Comparison of ENCODE assay signal across 1 cellular context in the genomic region with DNA sequence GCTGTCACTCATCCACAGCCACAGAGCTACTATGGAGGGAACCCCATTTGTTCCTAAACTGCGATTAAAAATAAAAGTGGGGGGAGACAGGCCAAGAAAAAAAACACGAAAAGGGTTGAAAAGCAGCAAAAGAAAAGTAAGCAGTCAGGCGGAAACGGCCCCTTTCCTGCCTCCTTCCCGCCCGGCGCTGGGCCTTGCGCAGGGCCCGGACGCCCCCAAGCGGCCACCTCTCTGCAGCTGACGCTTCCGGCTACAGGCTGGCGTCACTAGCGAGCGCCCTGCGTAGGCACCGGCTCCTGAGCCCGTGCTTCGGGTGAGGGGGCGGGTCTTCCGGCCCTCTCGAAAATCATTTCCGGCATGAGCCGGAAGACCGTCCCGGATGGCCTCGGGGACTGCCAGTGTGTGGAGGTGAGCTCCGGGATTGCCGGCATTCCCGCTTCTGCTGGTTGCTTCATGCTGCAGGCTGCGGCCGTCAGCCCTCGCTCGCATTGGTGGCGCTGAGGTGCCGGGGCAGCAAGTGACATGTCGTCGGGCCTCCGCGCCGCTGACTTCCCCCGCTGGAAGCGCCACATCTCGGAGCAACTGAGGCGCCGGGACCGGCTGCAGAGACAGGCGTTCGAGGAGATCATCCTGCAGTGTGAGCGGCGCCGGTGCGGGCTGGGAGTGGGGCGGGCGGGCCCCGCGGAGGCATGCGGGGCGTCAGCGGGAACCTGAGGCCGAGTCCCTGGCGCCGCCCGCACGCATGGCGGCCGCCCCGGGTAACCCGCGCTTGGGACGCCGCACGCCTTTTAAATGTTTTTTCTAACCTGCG.
TF ChIP-seq lines count a peak whose summit lies in the region.

A gene (plus strand): TSS at position 368 of the 811 bp plus-strand sequence. CDS start 155 bp downstream, at position 523.

TF ChIP-seq in K562, 482 proteins besides CTCF, POLR2A, EP300 and RAD21 (continued from another document and continues in another):
- TF ChIP-seq, protein P1, sequence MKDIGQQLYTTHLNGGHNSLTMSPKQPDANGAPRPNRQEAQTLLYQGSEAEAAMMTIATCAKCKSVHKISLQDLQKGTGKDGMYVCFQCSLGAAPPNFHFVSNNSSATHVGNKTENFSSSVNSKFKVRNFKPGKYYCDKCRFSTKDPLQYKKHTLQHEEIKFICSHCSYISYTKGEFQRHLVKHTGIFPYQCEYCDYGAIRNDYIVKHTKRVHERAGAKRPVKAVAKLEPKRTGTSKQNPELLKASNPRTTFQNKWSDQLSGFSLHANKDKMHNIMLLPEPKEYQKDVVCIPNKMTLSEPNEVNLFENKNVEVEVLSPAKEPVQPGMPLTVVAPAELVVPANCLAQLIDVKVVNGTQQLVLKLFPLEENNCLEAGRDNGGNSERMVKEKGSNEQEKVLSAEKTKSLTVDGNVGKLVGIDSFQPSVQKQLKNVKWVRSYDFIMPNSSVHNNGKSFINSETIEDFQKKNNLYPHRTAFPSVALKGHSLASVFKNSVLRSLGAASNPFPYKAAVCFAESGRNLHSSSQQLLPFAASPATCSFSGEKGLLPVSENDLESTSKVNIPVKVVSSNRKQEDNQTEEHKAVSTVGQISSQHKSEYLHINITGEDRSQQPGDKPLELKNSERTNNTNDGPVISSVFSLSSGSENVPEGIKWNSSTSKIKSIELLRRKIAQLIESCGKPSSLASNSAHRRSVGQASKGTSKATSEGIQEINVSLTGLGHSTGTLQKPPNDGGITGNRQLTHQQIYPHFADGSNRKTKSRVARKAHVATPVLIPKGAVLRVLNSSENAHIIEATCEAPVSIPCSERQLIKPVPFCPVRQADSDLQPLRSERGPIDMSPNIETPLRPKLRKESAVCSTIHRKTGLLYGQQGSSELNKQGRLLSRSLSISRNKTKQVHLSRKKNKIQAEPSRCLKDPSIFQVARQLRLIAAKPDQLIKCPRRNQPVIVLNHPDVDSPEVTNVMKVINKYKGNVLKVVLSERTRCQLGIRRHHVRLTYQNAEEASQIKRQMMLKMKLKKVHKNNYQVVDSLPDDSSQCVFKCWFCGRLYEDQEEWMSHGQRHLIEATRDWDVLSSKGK (CRISPR knock-in tag; IDR thresholded peaks at IDR 0.05): no peak
- TF ChIP-seq CHCHD3 (CRISPR knock-in tag; IDR thresholded peaks at IDR 0.05): no peak
- TF ChIP-seq, protein P2, sequence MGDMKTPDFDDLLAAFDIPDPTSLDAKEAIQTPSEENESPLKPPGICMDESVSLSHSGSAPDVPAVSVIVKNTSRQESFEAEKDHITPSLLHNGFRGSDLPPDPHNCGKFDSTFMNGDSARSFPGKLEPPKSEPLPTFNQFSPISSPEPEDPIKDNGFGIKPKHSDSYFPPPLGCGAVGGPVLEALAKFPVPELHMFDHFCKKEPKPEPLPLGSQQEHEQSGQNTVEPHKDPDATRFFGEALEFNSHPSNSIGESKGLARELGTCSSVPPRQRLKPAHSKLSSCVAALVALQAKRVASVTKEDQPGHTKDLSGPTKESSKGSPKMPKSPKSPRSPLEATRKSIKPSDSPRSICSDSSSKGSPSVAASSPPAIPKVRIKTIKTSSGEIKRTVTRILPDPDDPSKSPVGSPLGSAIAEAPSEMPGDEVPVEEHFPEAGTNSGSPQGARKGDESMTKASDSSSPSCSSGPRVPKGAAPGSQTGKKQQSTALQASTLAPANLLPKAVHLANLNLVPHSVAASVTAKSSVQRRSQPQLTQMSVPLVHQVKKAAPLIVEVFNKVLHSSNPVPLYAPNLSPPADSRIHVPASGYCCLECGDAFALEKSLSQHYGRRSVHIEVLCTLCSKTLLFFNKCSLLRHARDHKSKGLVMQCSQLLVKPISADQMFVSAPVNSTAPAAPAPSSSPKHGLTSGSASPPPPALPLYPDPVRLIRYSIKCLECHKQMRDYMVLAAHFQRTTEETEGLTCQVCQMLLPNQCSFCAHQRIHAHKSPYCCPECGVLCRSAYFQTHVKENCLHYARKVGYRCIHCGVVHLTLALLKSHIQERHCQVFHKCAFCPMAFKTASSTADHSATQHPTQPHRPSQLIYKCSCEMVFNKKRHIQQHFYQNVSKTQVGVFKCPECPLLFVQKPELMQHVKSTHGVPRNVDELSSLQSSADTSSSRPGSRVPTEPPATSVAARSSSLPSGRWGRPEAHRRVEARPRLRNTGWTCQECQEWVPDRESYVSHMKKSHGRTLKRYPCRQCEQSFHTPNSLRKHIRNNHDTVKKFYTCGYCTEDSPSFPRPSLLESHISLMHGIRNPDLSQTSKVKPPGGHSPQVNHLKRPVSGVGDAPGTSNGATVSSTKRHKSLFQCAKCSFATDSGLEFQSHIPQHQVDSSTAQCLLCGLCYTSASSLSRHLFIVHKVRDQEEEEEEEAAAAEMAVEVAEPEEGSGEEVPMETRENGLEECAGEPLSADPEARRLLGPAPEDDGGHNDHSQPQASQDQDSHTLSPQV (IDR thresholded peaks at IDR 0.05): 0 out of 2 replicates have a peak, but pooled peaks have one; percentile 8
- no peak for TF ChIP-seq PHTF2 (CRISPR knock-in tag; IDR thresholded peaks at IDR 0.05)
- TF ChIP-seq MTA3 (IDR thresholded peaks at IDR 0.05; ENCODE audit: borderline replicate concordance): peak; percentile 32; the same call in 1 of the 2 replicates
- TF ChIP-seq TBP (optimal IDR thresholded peaks at IDR 0.05; ENCODE audit: low read depth, low read length): peak; percentile 50
- TF ChIP-seq ZFPM2 (CRISPR knock-in tag; IDR thresholded peaks at IDR 0.05): no peak
- no peak for TF ChIP-seq ZNF77 (CRISPR knock-in tag; IDR thresholded peaks at IDR 0.05)
- TF ChIP-seq LCOR (CRISPR knock-in tag; IDR thresholded peaks at IDR 0.05): peak; percentile 92
- peak in 1 of 2 experiments; percentile 73; a peak in 2 of 4 replicates for TF ChIP-seq TBL1XR1 (IDR thresholded peaks at IDR 0.05; ENCODE audit: low read length in 2 of 2)
- peak; percentile 45 for TF ChIP-seq HMGN3 (IDR thresholded peaks at IDR 0.05; ENCODE audit: borderline replicate concordance, extremely low read depth, insufficient read length, low read depth, low read length)
- no peak for TF ChIP-seq PTTG1 (tag; IDR thresholded peaks at IDR 0.05; ENCODE audit: low read depth)
- TF ChIP-seq, protein P3, sequence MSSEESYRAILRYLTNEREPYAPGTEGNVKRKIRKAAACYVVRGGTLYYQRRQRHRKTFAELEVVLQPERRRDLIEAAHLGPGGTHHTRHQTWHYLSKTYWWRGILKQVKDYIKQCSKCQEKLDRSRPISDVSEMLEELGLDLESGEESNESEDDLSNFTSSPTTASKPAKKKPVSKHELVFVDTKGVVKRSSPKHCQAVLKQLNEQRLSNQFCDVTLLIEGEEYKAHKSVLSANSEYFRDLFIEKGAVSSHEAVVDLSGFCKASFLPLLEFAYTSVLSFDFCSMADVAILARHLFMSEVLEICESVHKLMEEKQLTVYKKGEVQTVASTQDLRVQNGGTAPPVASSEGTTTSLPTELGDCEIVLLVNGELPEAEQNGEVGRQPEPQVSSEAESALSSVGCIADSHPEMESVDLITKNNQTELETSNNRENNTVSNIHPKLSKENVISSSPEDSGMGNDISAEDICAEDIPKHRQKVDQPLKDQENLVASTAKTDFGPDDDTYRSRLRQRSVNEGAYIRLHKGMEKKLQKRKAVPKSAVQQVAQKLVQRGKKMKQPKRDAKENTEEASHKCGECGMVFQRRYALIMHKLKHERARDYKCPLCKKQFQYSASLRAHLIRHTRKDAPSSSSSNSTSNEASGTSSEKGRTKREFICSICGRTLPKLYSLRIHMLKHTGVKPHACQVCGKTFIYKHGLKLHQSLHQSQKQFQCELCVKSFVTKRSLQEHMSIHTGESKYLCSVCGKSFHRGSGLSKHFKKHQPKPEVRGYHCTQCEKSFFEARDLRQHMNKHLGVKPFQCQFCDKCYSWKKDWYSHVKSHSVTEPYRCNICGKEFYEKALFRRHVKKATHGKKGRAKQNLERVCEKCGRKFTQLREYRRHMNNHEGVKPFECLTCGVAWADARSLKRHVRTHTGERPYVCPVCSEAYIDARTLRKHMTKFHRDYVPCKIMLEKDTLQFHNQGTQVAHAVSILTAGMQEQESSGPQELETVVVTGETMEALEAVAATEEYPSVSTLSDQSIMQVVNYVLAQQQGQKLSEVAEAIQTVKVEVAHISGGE (CRISPR knock-in tag; IDR thresholded peaks at IDR 0.05): peak in 1 of 3 experiments; percentile 74; a peak in 2 of 6 replicates
- TF ChIP-seq, protein P4, sequence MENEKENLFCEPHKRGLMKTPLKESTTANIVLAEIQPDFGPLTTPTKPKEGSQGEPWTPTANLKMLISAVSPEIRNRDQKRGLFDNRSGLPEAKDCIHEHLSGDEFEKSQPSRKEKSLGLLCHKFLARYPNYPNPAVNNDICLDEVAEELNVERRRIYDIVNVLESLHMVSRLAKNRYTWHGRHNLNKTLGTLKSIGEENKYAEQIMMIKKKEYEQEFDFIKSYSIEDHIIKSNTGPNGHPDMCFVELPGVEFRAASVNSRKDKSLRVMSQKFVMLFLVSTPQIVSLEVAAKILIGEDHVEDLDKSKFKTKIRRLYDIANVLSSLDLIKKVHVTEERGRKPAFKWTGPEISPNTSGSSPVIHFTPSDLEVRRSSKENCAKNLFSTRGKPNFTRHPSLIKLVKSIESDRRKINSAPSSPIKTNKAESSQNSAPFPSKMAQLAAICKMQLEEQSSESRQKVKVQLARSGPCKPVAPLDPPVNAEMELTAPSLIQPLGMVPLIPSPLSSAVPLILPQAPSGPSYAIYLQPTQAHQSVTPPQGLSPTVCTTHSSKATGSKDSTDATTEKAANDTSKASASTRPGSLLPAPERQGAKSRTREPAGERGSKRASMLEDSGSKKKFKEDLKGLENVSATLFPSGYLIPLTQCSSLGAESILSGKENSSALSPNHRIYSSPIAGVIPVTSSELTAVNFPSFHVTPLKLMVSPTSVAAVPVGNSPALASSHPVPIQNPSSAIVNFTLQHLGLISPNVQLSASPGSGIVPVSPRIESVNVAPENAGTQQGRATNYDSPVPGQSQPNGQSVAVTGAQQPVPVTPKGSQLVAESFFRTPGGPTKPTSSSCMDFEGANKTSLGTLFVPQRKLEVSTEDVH (IDR thresholded peaks at IDR 0.05; ENCODE audit: low read depth, partially characterized antibody): peak; percentile 92
- peak; percentile 81; the same call in 1 of the 2 replicates for TF ChIP-seq ATF7 (IDR thresholded peaks at IDR 0.05)
- peak; percentile 51; the same call in 1 of the 2 replicates for TF ChIP-seq ZNF384 (IDR thresholded peaks at IDR 0.05; ENCODE audit: low read depth, low read length)
- TF ChIP-seq NCOA2 (IDR thresholded peaks at IDR 0.05; ENCODE audit: partially characterized antibody in 2 of 2): no peak
- no peak for TF ChIP-seq CSDE1 (IDR thresholded peaks at IDR 0.05)
- TF ChIP-seq TFAM (CRISPR knock-in tag; conservative IDR thresholded peaks at IDR 0.05): no peak
- TF ChIP-seq CCNT2 (IDR thresholded peaks at IDR 0.05; ENCODE audit: borderline replicate concordance, extremely low read depth, insufficient read length, low read depth, low read length): peak; percentile 18
- TF ChIP-seq GABPA (tag; conservative IDR thresholded peaks at IDR 0.05; ENCODE audit: low read depth): peak; percentile 96
- peak; percentile 57 for TF ChIP-seq MYC (IDR thresholded peaks at IDR 0.05; ENCODE audit: low read depth, low read length)
- no peak for TF ChIP-seq MYC (CRISPR knock-in tag; IDR thresholded peaks at IDR 0.05; ENCODE audit: borderline replicate concordance, low read depth)
- 0 out of 2 replicates have a peak, but pooled peaks have one; percentile 31 for TF ChIP-seq DPF2 (IDR thresholded peaks at IDR 0.05)
- peak; percentile 98 for TF ChIP-seq RB1 (IDR thresholded peaks at IDR 0.05; ENCODE audit: low read depth)
- TF ChIP-seq POLR2AphosphoS5 (IDR thresholded peaks at IDR 0.05; ENCODE audit: control insufficient read depth, insufficient read depth, low read depth, low read length): peak; percentile 73
- TF ChIP-seq, protein P5, sequence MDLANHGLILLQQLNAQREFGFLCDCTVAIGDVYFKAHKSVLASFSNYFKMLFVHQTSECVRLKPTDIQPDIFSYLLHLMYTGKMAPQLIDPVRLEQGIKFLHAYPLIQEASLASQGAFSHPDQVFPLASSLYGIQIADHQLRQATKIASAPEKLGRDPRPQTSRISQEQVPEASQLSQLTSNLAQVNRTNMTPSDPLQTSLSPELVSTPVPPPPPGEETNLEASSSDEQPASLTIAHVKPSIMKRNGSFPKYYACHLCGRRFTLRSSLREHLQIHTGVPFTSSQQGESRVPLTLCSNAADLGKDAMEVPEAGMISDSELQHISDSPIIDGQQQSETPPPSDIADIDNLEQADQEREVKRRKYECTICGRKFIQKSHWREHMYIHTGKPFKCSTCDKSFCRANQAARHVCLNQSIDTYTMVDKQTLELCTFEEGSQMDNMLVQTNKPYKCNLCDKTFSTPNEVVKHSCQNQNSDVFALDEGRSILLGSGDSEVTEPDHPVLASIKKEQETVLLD (IDR thresholded peaks at IDR 0.05): no peak
- TF ChIP-seq KDM4B (IDR thresholded peaks at IDR 0.05; ENCODE audit: borderline replicate concordance in 2 of 2, low read depth in 1 of 2): peak in 1 of 2 experiments; percentile 82; a peak in 1 of 4 replicates
- TF ChIP-seq, protein P6, sequence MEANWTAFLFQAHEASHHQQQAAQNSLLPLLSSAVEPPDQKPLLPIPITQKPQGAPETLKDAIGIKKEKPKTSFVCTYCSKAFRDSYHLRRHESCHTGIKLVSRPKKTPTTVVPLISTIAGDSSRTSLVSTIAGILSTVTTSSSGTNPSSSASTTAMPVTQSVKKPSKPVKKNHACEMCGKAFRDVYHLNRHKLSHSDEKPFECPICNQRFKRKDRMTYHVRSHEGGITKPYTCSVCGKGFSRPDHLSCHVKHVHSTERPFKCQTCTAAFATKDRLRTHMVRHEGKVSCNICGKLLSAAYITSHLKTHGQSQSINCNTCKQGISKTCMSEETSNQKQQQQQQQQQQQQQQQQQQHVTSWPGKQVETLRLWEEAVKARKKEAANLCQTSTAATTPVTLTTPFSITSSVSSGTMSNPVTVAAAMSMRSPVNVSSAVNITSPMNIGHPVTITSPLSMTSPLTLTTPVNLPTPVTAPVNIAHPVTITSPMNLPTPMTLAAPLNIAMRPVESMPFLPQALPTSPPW (CRISPR knock-in tag; IDR thresholded peaks at IDR 0.05): peak; percentile 70
- no peak for TF ChIP-seq HNRNPL (IDR thresholded peaks at IDR 0.05; ENCODE audit: low read depth, low read length)
- peak; percentile 50; the same call in 1 of the 2 replicates for TF ChIP-seq SOX6 (IDR thresholded peaks at IDR 0.05)
- TF ChIP-seq ZZZ3 (IDR thresholded peaks at IDR 0.05): no peak
- peak; percentile 57; the same call in 1 of the 2 replicates for TF ChIP-seq CTBP1 (IDR thresholded peaks at IDR 0.05; ENCODE audit: borderline replicate concordance)
- TF ChIP-seq, protein P7, sequence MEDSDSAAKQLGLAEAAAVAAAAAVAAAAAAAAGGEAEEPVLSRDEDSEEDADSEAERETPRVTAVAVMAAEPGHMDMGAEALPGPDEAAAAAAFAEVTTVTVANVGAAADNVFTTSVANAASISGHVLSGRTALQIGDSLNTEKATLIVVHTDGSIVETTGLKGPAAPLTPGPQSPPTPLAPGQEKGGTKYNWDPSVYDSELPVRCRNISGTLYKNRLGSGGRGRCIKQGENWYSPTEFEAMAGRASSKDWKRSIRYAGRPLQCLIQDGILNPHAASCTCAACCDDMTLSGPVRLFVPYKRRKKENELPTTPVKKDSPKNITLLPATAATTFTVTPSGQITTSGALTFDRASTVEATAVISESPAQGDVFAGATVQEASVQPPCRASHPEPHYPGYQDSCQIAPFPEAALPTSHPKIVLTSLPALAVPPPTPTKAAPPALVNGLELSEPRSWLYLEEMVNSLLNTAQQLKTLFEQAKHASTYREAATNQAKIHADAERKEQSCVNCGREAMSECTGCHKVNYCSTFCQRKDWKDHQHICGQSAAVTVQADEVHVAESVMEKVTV (CRISPR knock-in tag; IDR thresholded peaks at IDR 0.05): peak; percentile 97
